1 cellular context compared by ENCODE assay signal in the genomic region with DNA sequence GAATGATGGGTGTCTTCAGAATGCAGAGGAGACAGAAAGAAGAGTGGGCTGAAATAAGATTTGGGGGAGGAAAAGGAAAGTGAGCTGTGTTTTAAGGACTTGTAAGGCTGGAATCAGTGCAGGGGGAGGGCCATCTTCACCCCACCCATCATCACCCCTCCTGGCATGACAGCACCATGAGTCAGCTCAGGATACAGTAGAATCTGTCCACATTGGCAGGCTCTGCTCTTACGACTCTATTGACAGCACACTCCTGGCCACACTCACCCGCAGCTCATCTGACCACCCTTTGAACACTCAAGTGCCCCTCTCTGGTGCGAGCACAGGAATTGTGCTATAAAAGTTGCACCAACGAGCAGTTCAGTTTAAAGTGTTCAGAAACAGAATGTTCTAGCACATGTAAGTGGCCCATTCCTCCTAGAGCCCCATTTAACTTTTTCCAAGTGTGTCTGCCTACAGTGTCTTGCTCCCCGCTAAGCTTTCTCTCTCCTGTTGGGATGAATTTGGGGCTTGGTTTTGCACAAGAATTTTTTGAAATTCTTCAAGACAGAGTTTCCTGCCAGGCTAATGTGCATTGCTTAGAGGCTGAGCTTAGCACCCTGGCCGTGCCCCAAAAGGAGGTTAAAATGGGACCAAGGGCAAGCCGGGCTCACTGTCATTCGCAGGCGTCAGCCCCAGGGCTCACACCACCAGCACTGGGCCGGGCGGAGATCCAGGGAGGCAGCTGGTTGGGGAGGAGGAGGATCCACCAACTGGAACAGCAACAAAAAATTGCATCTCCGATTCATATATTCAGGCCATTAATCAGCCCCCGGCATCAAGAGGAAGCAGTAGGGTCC.
TF ChIP-seq lines count a peak whose summit lies in the region.

No MANE protein-coding gene starts in this region.

TF ChIP-seq in SK-N-SH, 30 proteins besides CTCF, POLR2A, EP300 and RAD21 (continued from another document):
- TF ChIP-seq ZBTB33 (IDR thresholded peaks at IDR 0.05; ENCODE audit: borderline replicate concordance, low read depth) (no peak), FOSL2 (IDR thresholded peaks at IDR 0.05; ENCODE audit: borderline replicate concordance, low read depth) (peak; percentile 92), RFX5 (IDR thresholded peaks at IDR 0.05; ENCODE audit: low read length) (no peak), TEAD4 (IDR thresholded peaks at IDR 0.05; ENCODE audit: borderline replicate concordance, insufficient read depth) (no peak), GATA2 (CRISPR knock-in tag; IDR thresholded peaks at IDR 0.05) (no peak), FOXM1 (IDR thresholded peaks at IDR 0.05; ENCODE audit: low read depth) (no peak), POLR2AphosphoS5 (IDR thresholded peaks at IDR 0.05; ENCODE audit: low read depth, low read length) (0 out of 2 replicates have a peak, but pooled peaks have one; percentile 16), RCOR1 (IDR thresholded peaks at IDR 0.05; ENCODE audit: low read length) (no peak), GABPA (IDR thresholded peaks at IDR 0.05; ENCODE audit: low read depth) (no peak), SIN3A (IDR thresholded peaks at IDR 0.05; ENCODE audit: borderline replicate concordance, low read depth, low read length) (no peak), FOXJ3 (CRISPR knock-in tag; IDR thresholded peaks at IDR 0.05) (no peak), TAF1 (IDR thresholded peaks at IDR 0.05; ENCODE audit: borderline replicate concordance, low read depth, low read length) (no peak), TCF12 (IDR thresholded peaks at IDR 0.05) (peak; percentile 69)
- TF ChIP-seq, protein P1, sequence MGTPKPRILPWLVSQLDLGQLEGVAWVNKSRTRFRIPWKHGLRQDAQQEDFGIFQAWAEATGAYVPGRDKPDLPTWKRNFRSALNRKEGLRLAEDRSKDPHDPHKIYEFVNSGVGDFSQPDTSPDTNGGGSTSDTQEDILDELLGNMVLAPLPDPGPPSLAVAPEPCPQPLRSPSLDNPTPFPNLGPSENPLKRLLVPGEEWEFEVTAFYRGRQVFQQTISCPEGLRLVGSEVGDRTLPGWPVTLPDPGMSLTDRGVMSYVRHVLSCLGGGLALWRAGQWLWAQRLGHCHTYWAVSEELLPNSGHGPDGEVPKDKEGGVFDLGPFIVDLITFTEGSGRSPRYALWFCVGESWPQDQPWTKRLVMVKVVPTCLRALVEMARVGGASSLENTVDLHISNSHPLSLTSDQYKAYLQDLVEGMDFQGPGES (IDR thresholded peaks at IDR 0.05; ENCODE audit: low read depth, low read length), result no peak
- TF ChIP-seq, protein P2, sequence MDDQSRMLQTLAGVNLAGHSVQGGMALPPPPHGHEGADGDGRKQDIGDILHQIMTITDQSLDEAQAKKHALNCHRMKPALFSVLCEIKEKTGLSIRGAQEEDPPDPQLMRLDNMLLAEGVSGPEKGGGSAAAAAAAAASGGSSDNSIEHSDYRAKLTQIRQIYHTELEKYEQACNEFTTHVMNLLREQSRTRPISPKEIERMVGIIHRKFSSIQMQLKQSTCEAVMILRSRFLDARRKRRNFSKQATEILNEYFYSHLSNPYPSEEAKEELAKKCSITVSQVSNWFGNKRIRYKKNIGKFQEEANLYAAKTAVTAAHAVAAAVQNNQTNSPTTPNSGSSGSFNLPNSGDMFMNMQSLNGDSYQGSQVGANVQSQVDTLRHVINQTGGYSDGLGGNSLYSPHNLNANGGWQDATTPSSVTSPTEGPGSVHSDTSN (IDR thresholded peaks at IDR 0.05), result peak; percentile 85
